1 cellular context compared by ENCODE assay signal in genomic region chr1:3425486-3426215, GRCh38.
TF ChIP-seq lines count a peak whose summit lies in the region.

No MANE protein-coding gene starts in this region.

TF ChIP-seq in K562, 482 proteins besides CTCF, POLR2A, EP300 and RAD21:
- TF ChIP-seq SAFB2 (IDR thresholded peaks at IDR 0.05; ENCODE audit: borderline replicate concordance, low read depth, low read length, severe bottlenecking), result no peak
- peak; percentile 51 for TF ChIP-seq PRDM10 (IDR thresholded peaks at IDR 0.05; ENCODE audit: partially characterized antibody)
